Comparison of ENCODE assay signal across 1 cellular context in genomic region chr21:18725653-18726052, GRCh38.
TF ChIP-seq lines count a peak whose summit lies in the region.

No MANE protein-coding gene starts in this region.

TF ChIP-seq in WTC11, 78 proteins besides CTCF, POLR2A, EP300 and RAD21 (continued from another document):
- TF ChIP-seq USF2 (CRISPR knock-in tag; IDR thresholded peaks at IDR 0.05) (no peak), ZNF671 (CRISPR knock-in tag; IDR thresholded peaks at IDR 0.05) (no peak), CREM (CRISPR knock-in tag; IDR thresholded peaks at IDR 0.05) (no peak)
